8 cellular contexts compared by ENCODE assay signal in genomic region chr6:46652232-46652602, GRCh38. TPM values are rescaled to one million over a fixed set of nuclear protein-coding genes. Genes with fewer than 3 reads are reported as not detected.
A peak's percentile ranks its signal among the peaks of the same experiment; 100 is the strongest.
DNase-seq lines count a peak whose midpoint lies in the region; ATAC-seq and TF ChIP-seq lines count a peak whose summit lies in the region.

No MANE protein-coding gene starts in this region.

- intact Hi-C loops in esophagus muscularis mucosa (cut with DNase I): no loop called here

- H2AK5ac ChIP-seq in trophoblast cell (ENCODE audit: low read length): no peak overlapping the region

- H2AFZ ChIP-seq in trophoblast cell (ENCODE audit: insufficient read depth, low read length, poor library complexity): peak overlapping the region; percentile 57

- no peak for TF ChIP-seq POLR2A in esophagus muscularis mucosa (IDR thresholded peaks at IDR 0.05; ENCODE audit: low read depth)

- H3K9me3 ChIP-seq in DOHH2 (ENCODE audit: control insufficient read depth, insufficient read depth, low read length) (no peaks in the 10 kb centered on the region), RWPE2 (ENCODE audit: severe bottlenecking) (no peaks in the 10 kb centered on the region), esophagus muscularis mucosa (no peaks in the 10 kb centered on the region), trophoblast cell (ENCODE audit: insufficient read depth, low read depth, low read length) (no peaks in the 10 kb centered on the region)

- WGBS in esophagus muscularis mucosa: under 1% methylated on average over 6 of the region's 6 CpGs
- no CpG with 5 or more reads among the region's 6 CpGs for WGBS in trophoblast cell (ENCODE audit: extremely low coverage, insufficient coverage, insufficient read length)

- DNase-seq in RWPE2 (ENCODE audit: low spot score) (no peak), esophagus muscularis mucosa (ENCODE audit: extremely low spot score) (no peak), trophoblast cell (no peak), NCI-H226 (no peak), NOMO-1 treated with dmso at 0.1 percent for 144 hours (lab: John Stamatoyannopoulos, UW; ENCODE audit: unreplicated experiment) (no peak), NCI-H2081 treated with DMSO at 0.1 percent for 48 hours (lab: John Stamatoyannopoulos, UW) (no peak)

- no peaks in the 10 kb centered on the region for H4K20me1 ChIP-seq in DOHH2 (ENCODE audit: control insufficient read depth, insufficient read depth, low read depth, low read length)

- H3K4me2 ChIP-seq in DOHH2 (ENCODE audit: low read length): peak overlapping the region; percentile 83
- H3K4me2 ChIP-seq in trophoblast cell (ENCODE audit: low read length): peak overlapping the region; percentile 99

- H3K27ac ChIP-seq in DOHH2 (ENCODE audit: low read depth, low read length): peak overlapping the region; percentile 76
- no peak overlapping the region for H3K27ac ChIP-seq in RWPE2 (ENCODE audit: poor library complexity, severe bottlenecking)
- peak overlapping the region; percentile 90 to 94 (median 94) for H3K27ac ChIP-seq in esophagus muscularis mucosa (replicated peaks in 1 of 4)
- H3K27ac ChIP-seq in trophoblast cell (ENCODE audit: low read depth, low read length): no peak overlapping the region

- no peaks in the 10 kb centered on the region for H3K79me1 ChIP-seq in trophoblast cell (ENCODE audit: low read length)

- H3K4me3 ChIP-seq in DOHH2 (ENCODE audit: low read length) (peak overlapping the region; percentile 88), RWPE2 (ENCODE audit: severe bottlenecking) (peak overlapping the region; percentile 86), esophagus muscularis mucosa (peak overlapping the region; percentile 80 to 97 (median 90)), trophoblast cell (ENCODE audit: low read depth, low read length) (peak overlapping the region; percentile 62)

- no peaks in the 10 kb centered on the region for H3K9me2 ChIP-seq in DOHH2 (replicated peaks; ENCODE audit: control insufficient read depth, low read length)

- H2BK120ac ChIP-seq in trophoblast cell (ENCODE audit: insufficient read depth, low read length, poor library complexity): no peak overlapping the region

- no peak overlapping the region for H2BK5ac ChIP-seq in trophoblast cell (ENCODE audit: low read depth, low read length, poor library complexity)

- H3K36me3 ChIP-seq in DOHH2 (ENCODE audit: control insufficient read depth, low read length) (peaks cover 43% of the 10 kb centered on the region), RWPE2 (ENCODE audit: low read depth) (no peaks in the 10 kb centered on the region), esophagus muscularis mucosa (peaks cover 0 to 11% (median 4%) of the 10 kb centered on the region in 4 donors), trophoblast cell (ENCODE audit: control insufficient read depth in 1 of 2, insufficient read depth in 2 of 2, low read length in 2 of 2) (no peaks in the 10 kb centered on the region)

- H3K4me1 ChIP-seq in DOHH2 (ENCODE audit: control insufficient read depth, low read length) (peaks cover 42% of the 10 kb centered on the region), RWPE2 (ENCODE audit: insufficient read depth, poor library complexity, severe bottlenecking) (peaks cover 23% of the 10 kb centered on the region), esophagus muscularis mucosa (peaks cover 10 to 39% (median 28%) of the 10 kb centered on the region in 4 donors), trophoblast cell (ENCODE audit: control insufficient read depth in 1 of 2, insufficient read depth in 2 of 2, low read length in 2 of 2) (peaks cover 0 to 4% of the 10 kb centered on the region in 2 experiments)

- no peak overlapping the region for H3K18ac ChIP-seq in trophoblast cell (ENCODE audit: low read length)

- H3K14ac ChIP-seq in trophoblast cell (ENCODE audit: low read length): peak overlapping the region; percentile 2

- H3K79me2 ChIP-seq in DOHH2 (ENCODE audit: control insufficient read depth, low read length) (peaks cover 77% of the 10 kb centered on the region), trophoblast cell (ENCODE audit: control insufficient read depth, insufficient read depth, low read length, poor library complexity) (peaks cover 2% of the 10 kb centered on the region)

- no peak overlapping the region for H3K23ac ChIP-seq in trophoblast cell (ENCODE audit: low read length)

- no peak for TF ChIP-seq EP300 in esophagus muscularis mucosa (IDR thresholded peaks at IDR 0.05)

- peak overlapping the region; percentile 35 for H4K8ac ChIP-seq in trophoblast cell (ENCODE audit: low read depth, low read length)

- ATAC-seq in RWPE2 (ENCODE audit: low read depth) (peak; percentile 26), GM21360 (IDR thresholded peaks at IDR 0.05; ENCODE audit: unreplicated experiment) (no peak)

- no peaks in the 10 kb centered on the region for H3K27me3 ChIP-seq in DOHH2 (ENCODE audit: control insufficient read depth, low read length)
- H3K27me3 ChIP-seq in RWPE2 (ENCODE audit: insufficient read depth, poor library complexity, severe bottlenecking): no peaks in the 10 kb centered on the region
- no peaks in the 10 kb centered on the region for H3K27me3 ChIP-seq in esophagus muscularis mucosa
- H3K27me3 ChIP-seq in trophoblast cell (ENCODE audit: insufficient read depth, low read length): peaks cover 3% of the 10 kb centered on the region

- H3K9ac ChIP-seq in trophoblast cell (ENCODE audit: low read length): peak overlapping the region; percentile 35

- TF ChIP-seq CTCF in DOHH2 (IDR thresholded peaks at IDR 0.05; ENCODE audit: low read depth, low read length, poor library complexity, severe bottlenecking) (no peak), RWPE2 (IDR thresholded peaks at IDR 0.05; ENCODE audit: poor library complexity, severe bottlenecking) (no peak), esophagus muscularis mucosa (IDR thresholded peaks at IDR 0.05) (no peak)

- H3K4ac ChIP-seq in trophoblast cell (ENCODE audit: low read depth, low read length): peak overlapping the region; percentile 4

- H4K12ac ChIP-seq in trophoblast cell (ENCODE audit: low read depth, low read length): no peak overlapping the region

- no peak overlapping the region for H4K91ac ChIP-seq in trophoblast cell (ENCODE audit: low read depth, low read length)

- peaks cover 3% of the 10 kb centered on the region for H3F3A ChIP-seq in DOHH2 (ENCODE audit: control insufficient read depth, insufficient read depth)

- no peak overlapping the region for H2BK12ac ChIP-seq in trophoblast cell (ENCODE audit: low read length)

RNA-seq across cellular contexts. Expression of gene CYP39A1, which starts 0.4 kb away (rescaled TPM):
- total RNA-seq in esophagus muscularis mucosa: 10 to 100 TPM in 1 of 4 donors, 1 to 10 TPM in 3; 7.0 to 10.4 (median 7.8) TPM
- polyA plus RNA-seq in trophoblast cell (2013): 0.70 and 0.82 TPM in 2 replicates

RNA-seq across cellular contexts. Expression of gene SLC25A27, which starts 0.6 kb away (rescaled TPM):
- total RNA-seq in esophagus muscularis mucosa: 10 to 100 TPM; 13.3 to 26.2 (median 21.3) TPM
- polyA plus RNA-seq in trophoblast cell (2013): 0.41 and 0.69 TPM in 2 replicates

RNA-seq across cellular contexts. Expression of gene TDRD6, which starts 35.5 kb away (rescaled TPM):
- 1 to 10 TPM in 2 of 4 donors, under 1 TPM in 2; 0.13 to 2.1 (median 0.74) TPM for total RNA-seq in esophagus muscularis mucosa
- polyA plus RNA-seq in trophoblast cell (2013): 0.01 TPM in 1 of 2 replicates, not detected in the other

Comparison
In these comparisons a context has a peak if more than half of its experiments do, and no peak if none do; other contexts are left out.
1. H3K27ac ChIP-seq: peak in DOHH2 (single experiment) and esophagus muscularis mucosa (4 of 4); none in RWPE2 (single experiment) and trophoblast cell (single experiment).
2. Peak in every context shown above with its lines, with median percentiles within 50 percentile points of each other: H3K4me3 ChIP-seq.